ENCODE assay signal across 9 cellular contexts in the genomic region with DNA sequence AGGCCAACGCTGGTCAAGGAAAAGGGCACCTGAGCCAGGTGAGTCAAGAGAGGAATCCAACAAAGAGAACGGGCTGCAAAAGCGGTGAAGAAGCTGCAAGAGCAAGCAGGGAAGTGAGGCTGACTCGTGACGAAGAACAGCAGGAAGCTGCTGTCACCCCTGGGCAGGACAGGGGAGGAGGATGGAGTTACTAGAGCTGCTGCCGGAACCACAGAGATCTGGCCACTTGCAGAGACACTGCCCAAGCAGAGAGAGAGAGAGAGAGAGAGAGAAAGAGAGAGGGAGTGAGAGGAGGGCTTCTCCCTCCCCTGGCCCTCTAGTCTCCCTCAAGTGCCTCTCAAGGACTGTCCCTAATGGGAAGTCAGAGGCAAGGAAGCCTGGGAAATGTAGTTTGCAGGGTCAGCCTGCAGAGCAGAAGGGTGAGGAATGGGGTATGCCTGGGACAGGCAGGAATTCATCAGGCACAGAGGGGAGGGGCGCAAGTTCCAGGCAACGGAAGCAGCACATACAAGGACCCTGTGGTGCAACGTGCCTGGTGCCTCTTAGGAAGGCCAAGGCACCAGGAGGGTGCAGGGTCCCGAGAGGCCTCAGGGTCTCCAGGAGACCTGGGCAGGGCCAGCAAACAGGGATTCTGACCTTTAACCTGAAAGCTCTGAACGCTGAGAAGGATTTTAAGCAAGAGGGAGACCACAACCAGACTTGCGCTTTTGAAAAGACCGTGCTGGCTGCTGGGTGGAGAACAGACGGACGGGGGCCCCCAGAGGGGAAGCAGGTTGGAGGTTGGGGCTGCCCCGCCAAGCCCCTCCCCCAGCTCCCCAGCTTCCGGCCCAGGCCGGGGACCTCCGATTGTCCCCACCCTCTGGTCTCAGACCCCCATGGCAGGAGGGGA. TPM values are rescaled to one million over a fixed set of nuclear protein-coding genes. Genes with fewer than 3 reads are reported as not detected.
A peak's percentile ranks its signal among the peaks of the same experiment; 100 is the strongest.
DNase-seq lines count a peak whose midpoint lies in the region; ATAC-seq, FAIRE-seq and TF ChIP-seq lines count a peak whose summit lies in the region.
"Had no signal": no experiment of that assay in that cellular context is flagged by ENCODE, and none has a peak within 500 bp of the region (broad histone marks: within the 10 kb centered on the region; RNA-seq: fewer than 3 reads in every experiment).

No MANE protein-coding gene starts in this region.

- H3K9ac ChIP-seq in skeletal muscle tissue (ENCODE audit: low read depth in 1 of 3, low read length in 3 of 3) = peak overlapping the region in 2 of 3 donors; percentile 11 to 60

- H3K4me3 ChIP-seq in skeletal muscle tissue (ENCODE audit: low read length in 3 of 3) (peak overlapping the region in 1 of 3 donors; percentile 30), small intestine (ENCODE audit: low read depth in 1 of 2, low read length in 2 of 2) (no peak overlapping the region)

- ATAC-seq in SK-N-SH treated with all-trans-retinoic acid at 6 μM for 48 hours = peak; percentile 71
- peak; percentile 39 to 50 for ATAC-seq in left cardiac atrium
- no peak for ATAC-seq in HG02870 (IDR thresholded peaks at IDR 0.05; ENCODE audit: unreplicated experiment)

- H3K36me3 ChIP-seq in skeletal muscle tissue (ENCODE audit: control insufficient read depth in 3 of 3, insufficient read depth in 3 of 3, low read length in 3 of 3) = no peaks in the 10 kb centered on the region
- H3K36me3 ChIP-seq in small intestine (ENCODE audit: control insufficient read depth in 2 of 2, insufficient read depth in 2 of 2, low read length in 2 of 2) = no peaks in the 10 kb centered on the region

- H3K4me1 ChIP-seq in skeletal muscle tissue (ENCODE audit: control insufficient read depth in 3 of 3, insufficient read depth in 3 of 3, low read length in 3 of 3) (peaks cover 55 to 69% (median 56%) of the 10 kb centered on the region in 3 donors), small intestine (ENCODE audit: control insufficient read depth in 2 of 2, insufficient read depth in 1 of 2, low read depth in 1 of 2, low read length in 1 of 2) (no peaks in the 10 kb centered on the region)

- no peak for FAIRE-seq in small intestine (lab: Jason Lieb, UNC)

- 37 to 63% (median 46%) methylated on average over 16 to 19 of the region's 19 CpGs for WGBS in small intestine, 3 donors

- intact Hi-C loops in left cardiac atrium (cut with DNase I) = no loop called here

- H3K27me3 ChIP-seq in skeletal muscle tissue (ENCODE audit: control insufficient read depth in 3 of 3, insufficient read depth in 3 of 3, low read length in 3 of 3) = no peaks in the 10 kb centered on the region
- no peaks in the 10 kb centered on the region for H3K27me3 ChIP-seq in small intestine (ENCODE audit: control insufficient read depth in 2 of 2, insufficient read depth in 2 of 2, low read length in 2 of 2)

- DNase-seq in NCI-H510A treated with DMSO at 0.1 percent for 48 hours (lab: John Stamatoyannopoulos, UW) = peak; percentile 56
- DNase-seq in NCI-H510A (lab: John Stamatoyannopoulos, UW) = no peak
- DNase-seq in left cardiac atrium = no peak
- DNase-seq in small intestine = no peak
- no peak for DNase-seq in Kasumi-1 (lab: John Stamatoyannopoulos, UW)
- DNase-seq: activated CD4-positive, CD25-positive, alpha-beta regulatory T cell treated with anti-CD3 and anti-CD28 coated beads, Interleukin-2, amount 50 U/mL, for 72 hours had no signal

- H3K27ac ChIP-seq in skeletal muscle tissue (ENCODE audit: low read depth, low read length) = peak overlapping the region; percentile 65
- peak overlapping the region in 1 of 2 donors; percentile 9 for H3K27ac ChIP-seq in small intestine (ENCODE audit: low read depth in 1 of 2, low read length in 1 of 2)

- no peaks in the 10 kb centered on the region for H3K9me3 ChIP-seq in skeletal muscle tissue (ENCODE audit: control insufficient read depth in 3 of 3, low read length in 3 of 3)
- H3K9me3 ChIP-seq in small intestine (ENCODE audit: control insufficient read depth, low read depth) = no peaks in the 10 kb centered on the region

TF ChIP-seq in SK-N-SH treated with all-trans-retinoic acid at 6 μM for 48 hours, 23 proteins besides CTCF, POLR2A, EP300 and RAD21:
- TF ChIP-seq RARB (CRISPR knock-in tag; IDR thresholded peaks at IDR 0.05) = no peak
- no peak for TF ChIP-seq ZFP3 (CRISPR knock-in tag; IDR thresholded peaks at IDR 0.05)
- no peak for TF ChIP-seq TSHZ2 (CRISPR knock-in tag; IDR thresholded peaks at IDR 0.05)
- TF ChIP-seq, protein P1, sequence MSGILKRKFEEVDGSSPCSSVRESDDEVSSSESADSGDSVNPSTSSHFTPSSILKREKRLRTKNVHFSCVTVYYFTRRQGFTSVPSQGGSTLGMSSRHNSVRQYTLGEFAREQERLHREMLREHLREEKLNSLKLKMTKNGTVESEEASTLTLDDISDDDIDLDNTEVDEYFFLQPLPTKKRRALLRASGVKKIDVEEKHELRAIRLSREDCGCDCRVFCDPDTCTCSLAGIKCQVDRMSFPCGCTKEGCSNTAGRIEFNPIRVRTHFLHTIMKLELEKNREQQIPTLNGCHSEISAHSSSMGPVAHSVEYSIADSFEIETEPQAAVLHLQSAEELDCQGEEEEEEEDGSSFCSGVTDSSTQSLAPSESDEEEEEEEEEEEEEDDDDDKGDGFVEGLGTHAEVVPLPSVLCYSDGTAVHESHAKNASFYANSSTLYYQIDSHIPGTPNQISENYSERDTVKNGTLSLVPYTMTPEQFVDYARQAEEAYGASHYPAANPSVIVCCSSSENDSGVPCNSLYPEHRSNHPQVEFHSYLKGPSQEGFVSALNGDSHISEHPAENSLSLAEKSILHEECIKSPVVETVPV (CRISPR knock-in tag; IDR thresholded peaks at IDR 0.05) = no peak
- no peak for TF ChIP-seq ISL1 (CRISPR knock-in tag; IDR thresholded peaks at IDR 0.05)
- no peak for TF ChIP-seq OSR1 (CRISPR knock-in tag; IDR thresholded peaks at IDR 0.05)
- TF ChIP-seq ZNF8 (CRISPR knock-in tag; IDR thresholded peaks at IDR 0.05) = no peak

RNA-seq across cellular contexts. Expression of gene CIBAR2, which starts 45.8 kb away (rescaled TPM):
- total RNA-seq in left cardiac atrium = not detected
- total RNA-seq in skeletal muscle tissue = not detected
- polyA plus RNA-seq in small intestine = 1 to 10 TPM in 1 of 3 donors, under 1 TPM in 1, not detected in 1; 0.19 to 3.0 TPM
